Comparison of ENCODE assay signal across 1 cellular context in the genomic region with DNA sequence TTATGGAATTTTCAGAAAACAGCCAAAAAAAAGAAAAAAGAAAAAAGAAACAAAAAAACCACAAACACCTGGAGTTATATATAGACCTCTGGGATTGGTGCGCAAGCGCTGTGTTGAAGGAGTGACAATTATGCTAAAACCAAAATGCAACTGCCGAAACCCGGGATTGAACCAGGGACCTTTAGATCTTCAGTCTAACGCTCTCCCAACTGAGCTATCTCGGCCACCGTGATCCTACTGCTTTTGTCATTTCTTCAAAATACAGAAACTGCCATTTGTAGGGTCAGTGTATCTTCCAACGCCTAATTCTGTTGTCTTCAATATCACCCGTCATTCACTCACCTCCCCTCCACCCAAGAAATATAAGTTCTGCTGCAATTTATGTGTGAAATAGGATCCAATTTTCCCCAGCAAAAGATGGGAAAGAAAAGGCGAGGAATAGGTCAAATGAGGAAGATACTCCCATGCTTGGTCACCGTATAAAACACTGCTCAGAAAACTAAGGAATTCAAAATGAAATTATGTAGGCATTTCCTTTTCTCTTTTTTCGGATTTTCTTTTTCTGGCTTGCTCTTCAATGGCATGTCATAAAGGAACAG.
A peak's percentile ranks its signal among the peaks of the same experiment; 100 is the strongest.
TF ChIP-seq lines count a peak whose summit lies in the region.

No MANE protein-coding gene starts in this region.

TF ChIP-seq in HepG2, 621 proteins besides CTCF, POLR2A, EP300 and RAD21 (continued from another document and continues in another):
- TF ChIP-seq, protein P1, sequence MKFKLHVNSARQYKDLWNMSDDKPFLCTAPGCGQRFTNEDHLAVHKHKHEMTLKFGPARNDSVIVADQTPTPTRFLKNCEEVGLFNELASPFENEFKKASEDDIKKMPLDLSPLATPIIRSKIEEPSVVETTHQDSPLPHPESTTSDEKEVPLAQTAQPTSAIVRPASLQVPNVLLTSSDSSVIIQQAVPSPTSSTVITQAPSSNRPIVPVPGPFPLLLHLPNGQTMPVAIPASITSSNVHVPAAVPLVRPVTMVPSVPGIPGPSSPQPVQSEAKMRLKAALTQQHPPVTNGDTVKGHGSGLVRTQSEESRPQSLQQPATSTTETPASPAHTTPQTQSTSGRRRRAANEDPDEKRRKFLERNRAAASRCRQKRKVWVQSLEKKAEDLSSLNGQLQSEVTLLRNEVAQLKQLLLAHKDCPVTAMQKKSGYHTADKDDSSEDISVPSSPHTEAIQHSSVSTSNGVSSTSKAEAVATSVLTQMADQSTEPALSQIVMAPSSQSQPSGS (CRISPR knock-in tag; IDR thresholded peaks at IDR 0.05) = peak; percentile 65; the same call in 1 of the 2 replicates
- TF ChIP-seq SAP130 (CRISPR knock-in tag; IDR thresholded peaks at IDR 0.05; ENCODE audit: low read depth) (peak; percentile 54; the same call in 1 of the 2 replicates), ZNF891 (CRISPR knock-in tag; IDR thresholded peaks at IDR 0.05) (no peak), SYNCRIP (IDR thresholded peaks at IDR 0.05; ENCODE audit: insufficient read depth, low read depth, low read length) (no peak), MYC (CRISPR knock-in tag; IDR thresholded peaks at IDR 0.05; ENCODE audit: borderline replicate concordance) (no peak), ZNF24 (IDR thresholded peaks at IDR 0.05) (peak; percentile 96), ZNF296 (CRISPR knock-in tag; conservative IDR thresholded peaks at IDR 0.05) (no peak), NFE2 (CRISPR knock-in tag; IDR thresholded peaks at IDR 0.05) (no peak), KLF16 (CRISPR knock-in tag; IDR thresholded peaks at IDR 0.05) (peak in 1 of 2 experiments; percentile 36; a peak in 1 of 4 replicates), NR2F2 (IDR thresholded peaks at IDR 0.05; ENCODE audit: borderline replicate concordance, low read depth) (peak; percentile 21; the same call in 1 of the 2 replicates), ZNF432 (CRISPR knock-in tag; IDR thresholded peaks at IDR 0.05; ENCODE audit: borderline replicate concordance) (no peak), ZFY (CRISPR knock-in tag; IDR thresholded peaks at IDR 0.05) (peak; percentile 6; the same call in 1 of the 2 replicates), NFIC (IDR thresholded peaks at IDR 0.05; ENCODE audit: low read length) (no peak), ZNF331 (CRISPR knock-in tag; IDR thresholded peaks at IDR 0.05) (peak; percentile 88), ZFX (CRISPR knock-in tag; IDR thresholded peaks at IDR 0.05; ENCODE audit: low read depth) (no peak), KLF15 (CRISPR knock-in tag; IDR thresholded peaks at IDR 0.05; ENCODE audit: borderline replicate concordance) (no peak), ADNP (CRISPR knock-in tag; IDR thresholded peaks at IDR 0.05) (no peak), SNAI1 (CRISPR knock-in tag; IDR thresholded peaks at IDR 0.05; ENCODE audit: borderline replicate concordance) (no peak), GTF3A (CRISPR knock-in tag; conservative IDR thresholded peaks at IDR 0.05) (0 out of 2 replicates have a peak, but pooled peaks have one; percentile 61)
- TF ChIP-seq, protein P2, sequence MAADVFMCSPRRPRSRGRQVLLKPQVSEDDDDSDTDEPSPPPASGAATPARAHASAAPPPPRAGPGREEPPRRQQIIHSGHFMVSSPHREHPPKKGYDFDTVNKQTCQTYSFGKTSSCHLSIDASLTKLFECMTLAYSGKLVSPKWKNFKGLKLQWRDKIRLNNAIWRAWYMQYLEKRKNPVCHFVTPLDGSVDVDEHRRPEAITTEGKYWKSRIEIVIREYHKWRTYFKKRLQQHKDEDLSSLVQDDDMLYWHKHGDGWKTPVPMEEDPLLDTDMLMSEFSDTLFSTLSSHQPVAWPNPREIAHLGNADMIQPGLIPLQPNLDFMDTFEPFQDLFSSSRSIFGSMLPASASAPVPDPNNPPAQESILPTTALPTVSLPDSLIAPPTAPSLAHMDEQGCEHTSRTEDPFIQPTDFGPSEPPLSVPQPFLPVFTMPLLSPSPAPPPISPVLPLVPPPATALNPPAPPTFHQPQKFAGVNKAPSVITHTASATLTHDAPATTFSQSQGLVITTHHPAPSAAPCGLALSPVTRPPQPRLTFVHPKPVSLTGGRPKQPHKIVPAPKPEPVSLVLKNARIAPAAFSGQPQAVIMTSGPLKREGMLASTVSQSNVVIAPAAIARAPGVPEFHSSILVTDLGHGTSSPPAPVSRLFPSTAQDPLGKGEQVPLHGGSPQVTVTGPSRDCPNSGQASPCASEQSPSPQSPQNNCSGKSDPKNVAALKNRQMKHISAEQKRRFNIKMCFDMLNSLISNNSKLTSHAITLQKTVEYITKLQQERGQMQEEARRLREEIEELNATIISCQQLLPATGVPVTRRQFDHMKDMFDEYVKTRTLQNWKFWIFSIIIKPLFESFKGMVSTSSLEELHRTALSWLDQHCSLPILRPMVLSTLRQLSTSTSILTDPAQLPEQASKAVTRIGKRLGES (CRISPR knock-in tag; IDR thresholded peaks at IDR 0.05; ENCODE audit: borderline replicate concordance) = no peak
- TF ChIP-seq, protein P3, sequence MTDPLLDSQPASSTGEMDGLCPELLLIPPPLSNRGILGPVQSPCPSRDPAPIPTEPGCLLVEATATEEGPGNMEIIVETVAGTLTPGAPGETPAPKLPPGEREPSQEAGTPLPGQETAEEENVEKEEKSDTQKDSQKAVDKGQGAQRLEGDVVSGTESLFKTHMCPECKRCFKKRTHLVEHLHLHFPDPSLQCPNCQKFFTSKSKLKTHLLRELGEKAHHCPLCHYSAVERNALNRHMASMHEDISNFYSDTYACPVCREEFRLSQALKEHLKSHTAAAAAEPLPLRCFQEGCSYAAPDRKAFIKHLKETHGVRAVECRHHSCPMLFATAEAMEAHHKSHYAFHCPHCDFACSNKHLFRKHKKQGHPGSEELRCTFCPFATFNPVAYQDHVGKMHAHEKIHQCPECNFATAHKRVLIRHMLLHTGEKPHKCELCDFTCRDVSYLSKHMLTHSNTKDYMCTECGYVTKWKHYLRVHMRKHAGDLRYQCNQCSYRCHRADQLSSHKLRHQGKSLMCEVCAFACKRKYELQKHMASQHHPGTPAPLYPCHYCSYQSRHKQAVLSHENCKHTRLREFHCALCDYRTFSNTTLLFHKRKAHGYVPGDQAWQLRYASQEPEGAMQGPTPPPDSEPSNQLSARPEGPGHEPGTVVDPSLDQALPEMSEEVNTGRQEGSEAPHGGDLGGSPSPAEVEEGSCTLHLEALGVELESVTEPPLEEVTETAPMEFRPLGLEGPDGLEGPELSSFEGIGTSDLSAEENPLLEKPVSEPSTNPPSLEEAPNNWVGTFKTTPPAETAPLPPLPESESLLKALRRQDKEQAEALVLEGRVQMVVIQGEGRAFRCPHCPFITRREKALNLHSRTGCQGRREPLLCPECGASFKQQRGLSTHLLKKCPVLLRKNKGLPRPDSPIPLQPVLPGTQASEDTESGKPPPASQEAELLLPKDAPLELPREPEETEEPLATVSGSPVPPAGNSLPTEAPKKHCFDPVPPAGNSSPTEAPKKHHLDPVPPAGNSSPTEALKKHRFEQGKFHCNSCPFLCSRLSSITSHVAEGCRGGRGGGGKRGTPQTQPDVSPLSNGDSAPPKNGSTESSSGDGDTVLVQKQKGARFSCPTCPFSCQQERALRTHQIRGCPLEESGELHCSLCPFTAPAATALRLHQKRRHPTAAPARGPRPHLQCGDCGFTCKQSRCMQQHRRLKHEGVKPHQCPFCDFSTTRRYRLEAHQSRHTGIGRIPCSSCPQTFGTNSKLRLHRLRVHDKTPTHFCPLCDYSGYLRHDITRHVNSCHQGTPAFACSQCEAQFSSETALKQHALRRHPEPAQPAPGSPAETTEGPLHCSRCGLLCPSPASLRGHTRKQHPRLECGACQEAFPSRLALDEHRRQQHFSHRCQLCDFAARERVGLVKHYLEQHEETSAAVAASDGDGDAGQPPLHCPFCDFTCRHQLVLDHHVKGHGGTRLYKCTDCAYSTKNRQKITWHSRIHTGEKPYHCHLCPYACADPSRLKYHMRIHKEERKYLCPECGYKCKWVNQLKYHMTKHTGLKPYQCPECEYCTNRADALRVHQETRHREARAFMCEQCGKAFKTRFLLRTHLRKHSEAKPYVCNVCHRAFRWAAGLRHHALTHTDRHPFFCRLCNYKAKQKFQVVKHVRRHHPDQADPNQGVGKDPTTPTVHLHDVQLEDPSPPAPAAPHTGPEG (CRISPR knock-in tag; IDR thresholded peaks at IDR 0.05) = no peak
- TF ChIP-seq, protein P4, sequence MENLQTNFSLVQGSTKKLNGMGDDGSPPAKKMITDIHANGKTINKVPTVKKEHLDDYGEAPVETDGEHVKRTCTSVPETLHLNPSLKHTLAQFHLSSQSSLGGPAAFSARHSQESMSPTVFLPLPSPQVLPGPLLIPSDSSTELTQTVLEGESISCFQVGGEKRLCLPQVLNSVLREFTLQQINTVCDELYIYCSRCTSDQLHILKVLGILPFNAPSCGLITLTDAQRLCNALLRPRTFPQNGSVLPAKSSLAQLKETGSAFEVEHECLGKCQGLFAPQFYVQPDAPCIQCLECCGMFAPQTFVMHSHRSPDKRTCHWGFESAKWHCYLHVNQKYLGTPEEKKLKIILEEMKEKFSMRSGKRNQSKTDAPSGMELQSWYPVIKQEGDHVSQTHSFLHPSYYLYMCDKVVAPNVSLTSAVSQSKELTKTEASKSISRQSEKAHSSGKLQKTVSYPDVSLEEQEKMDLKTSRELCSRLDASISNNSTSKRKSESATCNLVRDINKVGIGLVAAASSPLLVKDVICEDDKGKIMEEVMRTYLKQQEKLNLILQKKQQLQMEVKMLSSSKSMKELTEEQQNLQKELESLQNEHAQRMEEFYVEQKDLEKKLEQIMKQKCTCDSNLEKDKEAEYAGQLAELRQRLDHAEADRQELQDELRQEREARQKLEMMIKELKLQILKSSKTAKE (CRISPR knock-in tag; IDR thresholded peaks at IDR 0.05; ENCODE audit: borderline replicate concordance) = no peak
- TF ChIP-seq, protein P5, sequence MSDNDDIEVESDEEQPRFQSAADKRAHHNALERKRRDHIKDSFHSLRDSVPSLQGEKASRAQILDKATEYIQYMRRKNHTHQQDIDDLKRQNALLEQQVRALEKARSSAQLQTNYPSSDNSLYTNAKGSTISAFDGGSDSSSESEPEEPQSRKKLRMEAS (IDR thresholded peaks at IDR 0.05) = no peak; the same call in 1 of the 2 replicates
- TF ChIP-seq, protein P6, sequence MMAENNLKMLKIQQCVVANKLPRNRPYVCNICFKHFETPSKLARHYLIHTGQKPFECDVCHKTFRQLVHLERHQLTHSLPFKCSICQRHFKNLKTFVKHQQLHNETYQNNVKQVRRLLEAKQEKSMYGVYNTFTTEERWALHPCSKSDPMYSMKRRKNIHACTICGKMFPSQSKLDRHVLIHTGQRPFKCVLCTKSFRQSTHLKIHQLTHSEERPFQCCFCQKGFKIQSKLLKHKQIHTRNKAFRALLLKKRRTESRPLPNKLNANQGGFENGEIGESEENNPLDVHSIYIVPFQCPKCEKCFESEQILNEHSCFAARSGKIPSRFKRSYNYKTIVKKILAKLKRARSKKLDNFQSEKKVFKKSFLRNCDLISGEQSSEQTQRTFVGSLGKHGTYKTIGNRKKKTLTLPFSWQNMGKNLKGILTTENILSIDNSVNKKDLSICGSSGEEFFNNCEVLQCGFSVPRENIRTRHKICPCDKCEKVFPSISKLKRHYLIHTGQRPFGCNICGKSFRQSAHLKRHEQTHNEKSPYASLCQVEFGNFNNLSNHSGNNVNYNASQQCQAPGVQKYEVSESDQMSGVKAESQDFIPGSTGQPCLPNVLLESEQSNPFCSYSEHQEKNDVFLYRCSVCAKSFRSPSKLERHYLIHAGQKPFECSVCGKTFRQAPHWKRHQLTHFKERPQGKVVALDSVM (CRISPR knock-in tag; IDR thresholded peaks at IDR 0.05) = no peak
- TF ChIP-seq, protein P7, sequence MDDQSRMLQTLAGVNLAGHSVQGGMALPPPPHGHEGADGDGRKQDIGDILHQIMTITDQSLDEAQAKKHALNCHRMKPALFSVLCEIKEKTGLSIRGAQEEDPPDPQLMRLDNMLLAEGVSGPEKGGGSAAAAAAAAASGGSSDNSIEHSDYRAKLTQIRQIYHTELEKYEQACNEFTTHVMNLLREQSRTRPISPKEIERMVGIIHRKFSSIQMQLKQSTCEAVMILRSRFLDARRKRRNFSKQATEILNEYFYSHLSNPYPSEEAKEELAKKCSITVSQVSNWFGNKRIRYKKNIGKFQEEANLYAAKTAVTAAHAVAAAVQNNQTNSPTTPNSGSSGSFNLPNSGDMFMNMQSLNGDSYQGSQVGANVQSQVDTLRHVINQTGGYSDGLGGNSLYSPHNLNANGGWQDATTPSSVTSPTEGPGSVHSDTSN (CRISPR knock-in tag; IDR thresholded peaks at IDR 0.05; ENCODE audit: borderline replicate concordance) = no peak
- TF ChIP-seq, protein P8, sequence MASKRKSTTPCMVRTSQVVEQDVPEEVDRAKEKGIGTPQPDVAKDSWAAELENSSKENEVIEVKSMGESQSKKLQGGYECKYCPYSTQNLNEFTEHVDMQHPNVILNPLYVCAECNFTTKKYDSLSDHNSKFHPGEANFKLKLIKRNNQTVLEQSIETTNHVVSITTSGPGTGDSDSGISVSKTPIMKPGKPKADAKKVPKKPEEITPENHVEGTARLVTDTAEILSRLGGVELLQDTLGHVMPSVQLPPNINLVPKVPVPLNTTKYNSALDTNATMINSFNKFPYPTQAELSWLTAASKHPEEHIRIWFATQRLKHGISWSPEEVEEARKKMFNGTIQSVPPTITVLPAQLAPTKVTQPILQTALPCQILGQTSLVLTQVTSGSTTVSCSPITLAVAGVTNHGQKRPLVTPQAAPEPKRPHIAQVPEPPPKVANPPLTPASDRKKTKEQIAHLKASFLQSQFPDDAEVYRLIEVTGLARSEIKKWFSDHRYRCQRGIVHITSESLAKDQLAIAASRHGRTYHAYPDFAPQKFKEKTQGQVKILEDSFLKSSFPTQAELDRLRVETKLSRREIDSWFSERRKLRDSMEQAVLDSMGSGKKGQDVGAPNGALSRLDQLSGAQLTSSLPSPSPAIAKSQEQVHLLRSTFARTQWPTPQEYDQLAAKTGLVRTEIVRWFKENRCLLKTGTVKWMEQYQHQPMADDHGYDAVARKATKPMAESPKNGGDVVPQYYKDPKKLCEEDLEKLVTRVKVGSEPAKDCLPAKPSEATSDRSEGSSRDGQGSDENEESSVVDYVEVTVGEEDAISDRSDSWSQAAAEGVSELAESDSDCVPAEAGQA (IDR thresholded peaks at IDR 0.05; ENCODE audit: low read depth) = no peak
- TF ChIP-seq, protein P8 (CRISPR knock-in tag; IDR thresholded peaks at IDR 0.05; ENCODE audit: borderline replicate concordance) = no peak
- TF ChIP-seq, protein P9, sequence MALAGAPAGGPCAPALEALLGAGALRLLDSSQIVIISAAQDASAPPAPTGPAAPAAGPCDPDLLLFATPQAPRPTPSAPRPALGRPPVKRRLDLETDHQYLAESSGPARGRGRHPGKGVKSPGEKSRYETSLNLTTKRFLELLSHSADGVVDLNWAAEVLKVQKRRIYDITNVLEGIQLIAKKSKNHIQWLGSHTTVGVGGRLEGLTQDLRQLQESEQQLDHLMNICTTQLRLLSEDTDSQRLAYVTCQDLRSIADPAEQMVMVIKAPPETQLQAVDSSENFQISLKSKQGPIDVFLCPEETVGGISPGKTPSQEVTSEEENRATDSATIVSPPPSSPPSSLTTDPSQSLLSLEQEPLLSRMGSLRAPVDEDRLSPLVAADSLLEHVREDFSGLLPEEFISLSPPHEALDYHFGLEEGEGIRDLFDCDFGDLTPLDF (CRISPR knock-in tag; IDR thresholded peaks at IDR 0.05) = no peak
